23 cellular contexts compared by ENCODE assay signal in the genomic region with DNA sequence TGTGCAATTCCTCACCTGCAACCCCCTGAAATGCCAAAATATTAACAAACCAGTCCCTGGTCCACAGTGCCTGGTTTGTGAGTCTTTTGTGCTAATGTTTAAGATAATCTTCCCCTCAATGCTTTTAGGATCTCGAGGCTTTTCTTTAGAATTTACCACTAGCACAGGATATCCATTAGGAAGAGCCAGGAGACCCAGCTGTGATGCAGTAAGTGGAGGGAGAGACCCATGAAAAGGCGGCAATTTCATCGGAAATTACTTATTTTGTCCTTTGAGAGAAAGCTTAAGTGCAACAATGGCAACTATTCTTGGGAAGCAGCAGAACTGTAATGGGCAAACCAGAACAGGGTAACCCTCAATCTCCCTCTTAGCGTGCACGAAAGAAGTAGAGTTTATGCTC. TPM values are rescaled to one million over a fixed set of nuclear protein-coding genes. Genes with fewer than 3 reads are reported as not detected.
DNase-seq lines count a peak whose midpoint lies in the region; ATAC-seq and TF ChIP-seq lines count a peak whose summit lies in the region.
"Had no signal": no experiment of that assay in that cellular context is flagged by ENCODE, and none has a peak within 500 bp of the region (broad histone marks: within the 10 kb centered on the region; RNA-seq: fewer than 3 reads in every experiment).

No MANE protein-coding gene starts in this region.

- H3K4me1 ChIP-seq in mesenchymal stem cell (ENCODE audit: control insufficient read depth, insufficient read depth, low read depth, low read length), result peaks cover 7% of the 10 kb centered on the region
- H3K4me1 ChIP-seq in thoracic aorta (ENCODE audit: control insufficient read depth in 1 of 2, low read depth in 2 of 2), result peaks cover 11 to 59% of the 10 kb centered on the region in 2 donors

- H2BK12ac ChIP-seq in mesenchymal stem cell (ENCODE audit: low read length in 2 of 2), result no peak overlapping the region

- peak overlapping the region; percentile 1 for H3K4me2 ChIP-seq in mesenchymal stem cell (ENCODE audit: low read length, poor library complexity, severe bottlenecking)
- H3K4me2 ChIP-seq: BLaER1 treated with 17β-estradiol and CSF1 and Interleukin-3, amounts not matched to agents 10 nM and 100 nM had no signal

- DNase-seq in NCI-H2227 (lab: John Stamatoyannopoulos, UW; ENCODE audit: unreplicated experiment) (peak; percentile 43), NCI-H2227 treated with DMSO at 0.1 percent for 48 hours (lab: John Stamatoyannopoulos, UW) (no peak), brain microvascular endothelial cell (no peak), mesenchymal stem cell (no peak), thoracic aorta (ENCODE audit: low spot score) (no peak), hepatic stellate cell (ENCODE audit: low spot score) (no peak)
- DNase-seq in activated CD8-positive, alpha-beta memory T cell treated with anti-CD3 and anti-CD28 coated beads for 24 hours, result no peak
- DNase-seq: activated CD4-positive, alpha-beta memory T cell treated with anti-CD3 and anti-CD28 coated beads, Interleukin-2, amount 10 ng/mL, durations not matched to agents 7 days and 5 days; activated CD4-positive, CD25-positive, alpha-beta regulatory T cell; activated naive CD4-positive, alpha-beta T cell treated with anti-CD3 and anti-CD28 coated beads, Interleukin-2, amount 10 ng/mL, durations not matched to agents 7 days and 5 days; activated T-cell treated with anti-CD3 and anti-CD28 coated beads, Interleukin-2, amount 50 U/mL, for 1 hour; anterior cingulate cortex; cerebellar nuclear complex; effector CD8-positive, alpha-beta T cell; left lung; NCI-H1436 treated with DMSO at 0.1 percent for 48 hours; NCI-H2171 treated with DMSO at 0.1 percent for 48 hours; NCI-H774; nucleus accumbens; stimulated activated CD8-positive, alpha-beta memory T cell treated with anti-CD3 and anti-CD28 coated beads, Interleukin-4, amount 100 ng/mL, for 48 hours; uterus had no signal

- H3K4ac ChIP-seq in mesenchymal stem cell (ENCODE audit: low read depth in 1 of 2, low read length in 2 of 2), result peak overlapping the region in 1 of 2 experiments; percentile 67

- H3K9ac ChIP-seq in mesenchymal stem cell (ENCODE audit: low read length), result no peak overlapping the region
- H3K9ac ChIP-seq: BLaER1 treated with 17β-estradiol and CSF1 and Interleukin-3, amounts not matched to agents 10 nM and 100 nM had no signal

- peak overlapping the region; percentile 89 for H2AK5ac ChIP-seq in mesenchymal stem cell (ENCODE audit: low read length, severe bottlenecking)

- H3K4me3 ChIP-seq in brain microvascular endothelial cell (ENCODE audit: low read depth, low read length) (no peak overlapping the region), mesenchymal stem cell (ENCODE audit: insufficient read depth in 1 of 2, low read depth in 1 of 2, low read length in 2 of 2) (no peak overlapping the region), thoracic aorta (peak overlapping the region; percentile 4)
- H3K4me3 ChIP-seq: BLaER1 treated with 17β-estradiol and CSF1 and Interleukin-3, amounts not matched to agents 10 nM and 100 nM; left lung; uterus had no signal

- peak overlapping the region in 1 of 2 experiments; percentile 16 for H3K18ac ChIP-seq in mesenchymal stem cell (ENCODE audit: low read depth in 1 of 2, low read length in 2 of 2)

- TF ChIP-seq CTCF in brain microvascular endothelial cell (IDR thresholded peaks at IDR 0.05; ENCODE audit: low read depth, low read length, missing control alignments) (no peak), thoracic aorta (IDR thresholded peaks at IDR 0.05) (no peak)

- H4K8ac ChIP-seq in mesenchymal stem cell (ENCODE audit: low read length), result no peak overlapping the region

- H3K79me1 ChIP-seq in mesenchymal stem cell (replicated peaks; ENCODE audit: low read length, poor library complexity, severe bottlenecking), result peaks cover 12% of the 10 kb centered on the region

- in situ Hi-C loops in brain microvascular endothelial cell (cut with HindIII; ENCODE audit: low pct_ligation_motif_present, low sequenced_read_pairs), result no loop called here

- H3K27me3 ChIP-seq in brain microvascular endothelial cell (replicated peaks), result no peaks in the 10 kb centered on the region
- H3K27me3 ChIP-seq in mesenchymal stem cell (ENCODE audit: control insufficient read depth in 1 of 2, insufficient read depth in 1 of 2, low read length in 2 of 2), result peaks cover 0 to 9% of the 10 kb centered on the region in 2 experiments
- H3K27me3 ChIP-seq in thoracic aorta (replicated peaks; ENCODE audit: insufficient read depth), result no peaks in the 10 kb centered on the region
- H3K27me3 ChIP-seq: BLaER1 treated with 17β-estradiol and CSF1 and Interleukin-3, amounts not matched to agents 10 nM and 100 nM; left lung; uterus had no signal

- no peak overlapping the region for H2AFZ ChIP-seq in mesenchymal stem cell (ENCODE audit: low read depth, low read length)

- H3K27ac ChIP-seq in brain microvascular endothelial cell, result peak overlapping the region; percentile 61
- peak overlapping the region; percentile 66 for H3K27ac ChIP-seq in mesenchymal stem cell (ENCODE audit: low read length, poor library complexity, severe bottlenecking)
- peak overlapping the region in 1 of 2 donors; percentile 25 for H3K27ac ChIP-seq in thoracic aorta
- H3K27ac ChIP-seq: BLaER1 treated with 17β-estradiol and CSF1 and Interleukin-3, amounts not matched to agents 10 nM and 100 nM; uterus had no signal

- 95% methylated on average over 4 of the region's 5 CpGs for WGBS in mesenchymal stem cell

- H2BK5ac ChIP-seq in mesenchymal stem cell (ENCODE audit: low read depth, low read length, poor library complexity, severe bottlenecking), result no peak overlapping the region

- ATAC-seq in thoracic aorta (ENCODE audit: insufficient number of reproducible peaks, low FRiP score, low read depth) (no peak), HG03521 (IDR thresholded peaks at IDR 0.05; ENCODE audit: unreplicated experiment) (no peak)

- H3K14ac ChIP-seq in mesenchymal stem cell (ENCODE audit: low read length in 2 of 2), result no peak overlapping the region

- H2BK120ac ChIP-seq in mesenchymal stem cell (ENCODE audit: low read depth, low read length), result peak overlapping the region; percentile 11

- H3K9me3 ChIP-seq in mesenchymal stem cell (ENCODE audit: control insufficient read depth, low read length) (no peaks in the 10 kb centered on the region), thoracic aorta (no peaks in the 10 kb centered on the region)
- H3K9me3 ChIP-seq: BLaER1 treated with 17β-estradiol and CSF1 and Interleukin-3, amounts not matched to agents 10 nM and 100 nM; left lung; uterus had no signal

- H2BK15ac ChIP-seq in mesenchymal stem cell (ENCODE audit: low read depth, poor library complexity, severe bottlenecking), result no peak overlapping the region

- no peak overlapping the region for H4K91ac ChIP-seq in mesenchymal stem cell (ENCODE audit: low read length)

- no peak overlapping the region for H3K23ac ChIP-seq in mesenchymal stem cell (ENCODE audit: low read length in 2 of 2)

- H3K36me3 ChIP-seq in brain microvascular endothelial cell (replicated peaks), result no peaks in the 10 kb centered on the region
- H3K36me3 ChIP-seq in mesenchymal stem cell (ENCODE audit: control insufficient read depth in 1 of 2, insufficient read depth in 2 of 2, low read depth in 1 of 2, low read length in 2 of 2), result peaks cover 3 to 20% of the 10 kb centered on the region in 2 experiments
- no peaks in the 10 kb centered on the region for H3K36me3 ChIP-seq in thoracic aorta
- H3K36me3 ChIP-seq: uterus had no signal

RNA-seq across cellular contexts. Expression of a gene that starts 36.7 kb away (rescaled TPM):
- 24.0 TPM for polyA plus RNA-seq in mesenchymal stem cell (2013, experiment 1 of 2)
- 22.5 TPM for polyA plus RNA-seq in mesenchymal stem cell (2013, experiment 2 of 2)
- 10 to 100 TPM; 41.7 to 46.2 TPM for total RNA-seq in thoracic aorta
